In genomic region chr3:140273542-140274195, GRCh38 we compare ENCODE assay signal across 33 cellular contexts.
"Had no signal": no experiment of that assay in that cellular context is flagged by ENCODE, and none has a peak within 500 bp of the region (broad histone marks: within the 10 kb centered on the region; RNA-seq: fewer than 3 reads in every experiment).

No MANE protein-coding gene starts in this region.

- H3K36me3 Mint-ChIP-seq: activated CD4-positive, alpha-beta memory T cell treated with anti-CD3 and anti-CD28 coated beads for 36 hours; mesothelial cell of epicardium; naive B cell; stimulated activated effector memory CD8-positive, alpha-beta T cell treated with anti-CD3 and anti-CD28 coated beads, Interleukin-12 subunit alpha, Interleukin-12 subunit beta, amount 100 ng/mL, for 72 hours had no signal

- H3K4me3 Mint-ChIP-seq: activated CD4-positive, alpha-beta memory T cell treated with anti-CD3 and anti-CD28 coated beads for 36 hours; activated CD4-positive, alpha-beta T cell treated with anti-CD3 and anti-CD28 coated beads, Interleukin-2, amount 10 ng/mL, durations not matched to agents 24 days and 14 days; activated T-helper 1 cell treated with anti-CD3 and anti-CD28 coated beads, Interleukin-12 subunit alpha, Interleukin-12 subunit beta, Interleukin-2, Interleukin-4 antibody, amounts not matched to agents 30 ng/mL and 10 ng/mL and 1 ng/mL, durations not matched to agents 14 hours and 24 hours and 36 hours; dendritic cell treated with granulocyte-macrophage colony-stimulating factor and Interleukin-4, amounts not matched to agents 40 ng/mL and 50 ng/mL, for 4 days; endodermal cell; mesothelial cell of epicardium; naive B cell; nephron progenitor cell; stimulated activated effector memory CD8-positive, alpha-beta T cell treated with anti-CD3 and anti-CD28 coated beads, Interleukin-12 subunit alpha, Interleukin-12 subunit beta, amount 100 ng/mL, for 72 hours; stimulated activated naive CD8-positive, alpha-beta T cell treated with anti-CD3 and anti-CD28 coated beads, Interleukin-15, amount 100 ng/mL, for 72 hours; T-helper 1 cell treated with Interleukin-12 subunit alpha and Interleukin-12 subunit beta and Interleukin-4 antibody, amounts not matched to agents 30 μg/mL and 1 μg/mL, for 36 hours had no signal

- H3K36me3 ChIP-seq: esophagus squamous epithelium, gastroesophageal sphincter, pancreas, prostate gland, thyroid gland, upper lobe of right lung had no signal

- H3K27me3 ChIP-seq: gastroesophageal sphincter, hepatocyte, pancreas, thyroid gland, upper lobe of right lung had no signal

- H3K27me3 Mint-ChIP-seq: activated CD4-positive, alpha-beta memory T cell treated with anti-CD3 and anti-CD28 coated beads for 36 hours; activated CD4-positive, alpha-beta T cell treated with anti-CD3 and anti-CD28 coated beads, Interleukin-2, amount 10 ng/mL, durations not matched to agents 24 days and 14 days; dendritic cell treated with granulocyte-macrophage colony-stimulating factor and Interleukin-4, amounts not matched to agents 40 ng/mL and 50 ng/mL, for 4 days had no signal

- H3K27ac ChIP-seq: esophagus squamous epithelium, gastroesophageal sphincter, hepatocyte, pancreas, prostate gland, thyroid gland, upper lobe of right lung had no signal

- H2AFZ ChIP-seq: hepatocyte had no signal

- H3K4me3 ChIP-seq: esophagus squamous epithelium, gastroesophageal sphincter, hepatocyte, pancreas, prostate gland, thyroid gland, upper lobe of right lung had no signal

- H3K4me1 ChIP-seq: esophagus squamous epithelium, gastroesophageal sphincter, pancreas, prostate gland, upper lobe of right lung had no signal

- H3K9me3 ChIP-seq: esophagus squamous epithelium, gastroesophageal sphincter, pancreas, prostate gland, thyroid gland, upper lobe of right lung had no signal

- H3K4me1 Mint-ChIP-seq: activated CD4-positive, alpha-beta T cell treated with anti-CD3 and anti-CD28 coated beads, Interleukin-2, amount 10 ng/mL, durations not matched to agents 24 days and 14 days; endodermal cell; mesothelial cell of epicardium; naive B cell; nephron progenitor cell; stimulated activated effector memory CD8-positive, alpha-beta T cell treated with anti-CD3 and anti-CD28 coated beads, Interleukin-12 subunit alpha, Interleukin-12 subunit beta, amount 100 ng/mL, for 72 hours; stimulated activated naive CD8-positive, alpha-beta T cell treated with anti-CD3 and anti-CD28 coated beads, Interleukin-15, amount 100 ng/mL, for 72 hours had no signal

- H3K4me2 ChIP-seq: hepatocyte had no signal

- H3K27ac Mint-ChIP-seq: activated CD4-positive, alpha-beta memory T cell treated with anti-CD3 and anti-CD28 coated beads for 36 hours; activated CD4-positive, alpha-beta T cell treated with anti-CD3 and anti-CD28 coated beads, Interleukin-2, amount 10 ng/mL, durations not matched to agents 24 days and 14 days; activated T-helper 1 cell treated with anti-CD3 and anti-CD28 coated beads, Interleukin-12 subunit alpha, Interleukin-12 subunit beta, Interleukin-2, Interleukin-4 antibody, amounts not matched to agents 30 ng/mL and 10 ng/mL and 1 ng/mL, durations not matched to agents 14 hours and 24 hours and 36 hours; dendritic cell treated with granulocyte-macrophage colony-stimulating factor and Interleukin-4, amounts not matched to agents 40 ng/mL and 50 ng/mL, for 4 days; endodermal cell; mesothelial cell of epicardium; naive B cell; nephron progenitor cell; stimulated activated effector memory CD8-positive, alpha-beta T cell treated with anti-CD3 and anti-CD28 coated beads, Interleukin-12 subunit alpha, Interleukin-12 subunit beta, amount 100 ng/mL, for 72 hours; stimulated activated naive CD8-positive, alpha-beta T cell treated with anti-CD3 and anti-CD28 coated beads, Interleukin-15, amount 100 ng/mL, for 72 hours; T-helper 1 cell treated with Interleukin-12 subunit alpha and Interleukin-12 subunit beta and Interleukin-4 antibody, amounts not matched to agents 30 μg/mL and 1 μg/mL, for 36 hours had no signal

- ATAC-seq: gastroesophageal sphincter; left ventricle myocardium superior; pancreas; sciatic nerve; stimulated activated effector memory CD8-positive, alpha-beta T cell treated with anti-CD3 and anti-CD28 coated beads, Interleukin-12 subunit alpha, Interleukin-12 subunit beta, amount 100 ng/mL, for 72 hours; stimulated activated naive CD8-positive, alpha-beta T cell treated with anti-CD3 and anti-CD28 coated beads, Interleukin-15, amount 100 ng/mL, for 72 hours; upper lobe of right lung had no signal

- H3K79me2 ChIP-seq: hepatocyte had no signal

- H3K9me3 Mint-ChIP-seq: activated CD4-positive, alpha-beta memory T cell treated with anti-CD3 and anti-CD28 coated beads for 36 hours; activated CD4-positive, alpha-beta T cell treated with anti-CD3 and anti-CD28 coated beads, Interleukin-2, amount 10 ng/mL, durations not matched to agents 24 days and 14 days; activated T-helper 1 cell treated with anti-CD3 and anti-CD28 coated beads, Interleukin-12 subunit alpha, Interleukin-12 subunit beta, Interleukin-2, Interleukin-4 antibody, amounts not matched to agents 30 ng/mL and 10 ng/mL and 1 ng/mL, durations not matched to agents 14 hours and 24 hours and 36 hours; dendritic cell treated with granulocyte-macrophage colony-stimulating factor and Interleukin-4, amounts not matched to agents 40 ng/mL and 50 ng/mL, for 4 days; endodermal cell; mesothelial cell of epicardium; nephron progenitor cell; stimulated activated effector memory CD8-positive, alpha-beta T cell treated with anti-CD3 and anti-CD28 coated beads, Interleukin-12 subunit alpha, Interleukin-12 subunit beta, amount 100 ng/mL, for 72 hours; stimulated activated naive CD8-positive, alpha-beta T cell treated with anti-CD3 and anti-CD28 coated beads, Interleukin-15, amount 100 ng/mL, for 72 hours; T-helper 1 cell treated with Interleukin-12 subunit alpha and Interleukin-12 subunit beta and Interleukin-4 antibody, amounts not matched to agents 30 μg/mL and 1 μg/mL, for 36 hours had no signal

- DNase-seq: activated CD4-positive, alpha-beta memory T cell treated with anti-CD3 and anti-CD28 coated beads for 36 hours; activated CD4-positive, alpha-beta T cell treated with anti-CD3 and anti-CD28 coated beads, Interleukin-2, amount 10 ng/mL, durations not matched to agents 24 days and 14 days; activated CD4-positive, CD25-positive, alpha-beta regulatory T cell treated with anti-CD3 and anti-CD28 coated beads, Interleukin-2, amount 50 U/mL, for 72 hours; activated CD8-positive, alpha-beta memory T cell treated with anti-CD3 and anti-CD28 coated beads, Interleukin-2, amount 50 U/mL, for 4 hours; activated effector memory CD4-positive, alpha-beta T cell treated with anti-CD3 and anti-CD28 coated beads, Interleukin-2, amount 50 U/mL, for 16 hours; activated naive CD4-positive, alpha-beta T cell treated with anti-CD3 and anti-CD28 coated beads, Interleukin-2, amount 50 U/mL, for 16 hours; activated T-cell treated with anti-CD3 and anti-CD28 coated beads, Interleukin-2, amount 50 U/mL, for 1 hour; amniotic stem cell; central memory CD4-positive, alpha-beta T cell; endodermal cell; esophagus squamous epithelium; islet precursor cell; left cardiac atrium; left ventricle myocardium superior; naive B cell; nephron progenitor cell; pancreas; retina; small intestine; stimulated activated CD4-positive, alpha-beta T cell treated with anti-CD3 and anti-CD28 coated beads, Interleukin-4, amount 100 ng/mL, for 24 hours; stimulated activated naive CD8-positive, alpha-beta T cell treated with anti-CD3 and anti-CD28 coated beads, Interleukin-15, amount 100 ng/mL, for 72 hours; T-helper 9 cell; thyroid gland; upper lobe of right lung had no signal
